ENCODE assay signal across 8 cellular contexts in genomic region chr13:28719227-28719562, GRCh38. TPM values are rescaled to one million over a fixed set of nuclear protein-coding genes. Genes with fewer than 3 reads are reported as not detected.
DNase-seq lines count a peak whose midpoint lies in the region; ATAC-seq and TF ChIP-seq lines count a peak whose summit lies in the region.

No MANE protein-coding gene starts in this region.

- intact Hi-C loops in natural killer cell (cut with micrococcal nuclease): loop anchor here (2.0 kb wide), 1 partner anchor 580 kb away; the partner anchor contains the start of gene PAN3

- 3% methylated on average over 6 of the region's 9 CpGs for WGBS in HUES64

- no peak for TF ChIP-seq CTCF in BE2C (IDR thresholded peaks at IDR 0.05; ENCODE audit: low read depth, low read length)
- TF ChIP-seq CTCF in coronary artery (IDR thresholded peaks at IDR 0.05): no peak
- TF ChIP-seq CTCF in natural killer cell (IDR thresholded peaks at IDR 0.05): no peak

- H3K9me3 Mint-ChIP-seq in natural killer cell: no peaks in the 10 kb centered on the region

- H3K4me3 Mint-ChIP-seq in natural killer cell: peak overlapping the region; percentile 99

- no peaks in the 10 kb centered on the region for H3K36me3 ChIP-seq in BE2C
- no peaks in the 10 kb centered on the region for H3K36me3 ChIP-seq in HUES64 (ENCODE audit: insufficient read depth, low read length)

- H3K9ac ChIP-seq in HUES64 (ENCODE audit: low read depth, low read length): no peak overlapping the region

- H3K4me1 Mint-ChIP-seq in natural killer cell: peaks cover 31 to 32% of the 10 kb centered on the region in 2 donors

- no peak for ATAC-seq in natural killer cell
- ATAC-seq in GM19351 (IDR thresholded peaks at IDR 0.05; ENCODE audit: unreplicated experiment): no peak
- no peak for ATAC-seq in GM21447 (IDR thresholded peaks at IDR 0.05; ENCODE audit: unreplicated experiment)

- H3K4me1 ChIP-seq in BE2C (no peaks in the 10 kb centered on the region), HUES64 (ENCODE audit: insufficient read depth, low read length) (no peaks in the 10 kb centered on the region)

- no peaks in the 10 kb centered on the region for H3K36me3 Mint-ChIP-seq in natural killer cell

- peak overlapping the region; percentile 91 to 94 for H3K27ac Mint-ChIP-seq in natural killer cell

- H3K9me3 ChIP-seq in BE2C (no peaks in the 10 kb centered on the region), HUES64 (ENCODE audit: insufficient read depth, low read depth, low read length) (no peaks in the 10 kb centered on the region)

- H3K4me3 ChIP-seq in BE2C (ENCODE audit: low read depth, low read length) (peak overlapping the region; percentile 72), HUES64 (ENCODE audit: low read length) (peak overlapping the region; percentile 72), coronary artery (peak overlapping the region; percentile 72)

- DNase-seq in BE2C: no peak
- no peak for DNase-seq in coronary artery (ENCODE audit: low spot score)
- no peak for DNase-seq in natural killer cell
- no peak for DNase-seq in NCI-H2196 treated with DMSO at 0.1 percent for 48 hours (lab: John Stamatoyannopoulos, UW; ENCODE audit: unreplicated experiment)
- DNase-seq in LoVo (ENCODE audit: low spot score): no peak

- peaks cover 0 to 4% of the 10 kb centered on the region in 2 donors for H3K27me3 Mint-ChIP-seq in natural killer cell (ENCODE audit: low read depth in 2 of 2)

- H3K27ac ChIP-seq in HUES64 (ENCODE audit: low read depth, low read length) (no peak overlapping the region), coronary artery (peak overlapping the region; percentile 92 to 94)

- no peaks in the 10 kb centered on the region for H3K27me3 ChIP-seq in BE2C
- peaks cover 43% of the 10 kb centered on the region for H3K27me3 ChIP-seq in HUES64 (ENCODE audit: insufficient read depth, low read length)

RNA-seq across cellular contexts. Expression of gene SLC46A3, which starts 0.4 kb away (rescaled TPM):
- 0.71 TPM for polyA plus RNA-seq in BE2C (2012; ENCODE audit: insufficient read depth, insufficient read length, low read depth)
- 0.25 TPM for polyA plus RNA-seq in HUES64 (2013, experiment 1 of 2)
- 0.44 TPM for polyA plus RNA-seq in HUES64 (2013, experiment 2 of 2)
- 10 to 100 TPM in 2 of 3 donors, 1 to 10 TPM in 1; 9.7 to 16.2 (median 11.9) TPM for total RNA-seq in natural killer cell
